In the genomic region with DNA sequence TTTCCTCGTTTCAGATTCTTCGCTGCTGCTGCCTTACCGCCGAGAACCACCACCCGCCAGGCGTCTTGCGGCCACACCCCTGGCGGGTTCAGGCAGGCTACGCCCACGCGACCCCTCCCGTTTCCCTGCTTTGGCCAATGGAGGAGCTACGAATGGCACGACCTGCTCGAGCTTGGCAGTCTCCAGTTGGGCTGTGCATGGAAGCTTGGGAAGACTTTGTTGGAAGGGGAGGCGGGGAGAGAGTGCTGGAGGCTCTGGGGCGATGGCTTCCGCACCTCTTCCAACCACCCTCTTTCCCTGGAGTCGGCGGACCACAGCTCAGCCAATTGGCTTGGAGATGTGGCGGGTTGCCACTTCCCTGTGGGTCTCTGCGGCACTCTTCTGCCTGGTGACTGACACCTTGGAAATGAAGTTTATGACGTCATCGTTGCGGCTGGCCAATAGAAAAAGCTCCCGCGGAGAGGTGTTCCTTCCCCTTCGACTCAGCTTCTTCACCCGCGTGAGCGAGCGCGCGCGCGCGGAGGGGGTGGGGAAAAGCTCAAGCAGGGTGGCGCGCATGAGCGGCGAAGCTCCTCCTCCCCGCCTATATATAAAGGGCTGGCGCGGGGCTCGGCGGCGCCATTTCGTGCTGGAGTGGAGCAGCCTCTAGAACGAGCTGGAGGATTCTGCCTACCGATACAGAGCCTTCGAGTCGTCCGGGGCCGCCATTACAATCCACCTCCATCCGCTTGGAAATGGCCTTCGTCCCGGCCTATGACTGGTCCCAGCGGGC, we compare ENCODE assay signal across 8 cellular contexts. TPM values are rescaled to one million over a fixed set of nuclear protein-coding genes. Genes with fewer than 3 reads are reported as not detected.
DNase-seq lines count a peak whose midpoint lies in the region; ATAC-seq and TF ChIP-seq lines count a peak whose summit lies in the region.

No MANE protein-coding gene starts in this region.

- TF ChIP-seq RAD21 in SK-N-SH (IDR thresholded peaks at IDR 0.05; ENCODE audit: low read length), result no peak

- H3K36me3 Mint-ChIP-seq in activated naive CD4-positive, alpha-beta T cell treated with anti-CD3 and anti-CD28 coated beads, Interleukin-2, amount 50 U/mL, for 72 hours, result peaks cover 79 to 83% of the 10 kb centered on the region in 2 donors

- peaks cover 47% of the 10 kb centered on the region for H4K20me1 ChIP-seq in SK-N-SH (ENCODE audit: insufficient read depth)

- H3K9ac ChIP-seq in SK-N-SH, result peak overlapping the region; percentile 94

- H3K4me1 ChIP-seq in SK-N-SH (ENCODE audit: control insufficient read depth in 1 of 2, insufficient read depth in 2 of 2, low read depth in 1 of 2, low read length in 1 of 2) (peaks cover 21 to 28% of the 10 kb centered on the region in 2 experiments; a peak in 3 of 4 replicates), suprapubic skin (peaks cover 36% of the 10 kb centered on the region)

- peak; percentile 42 for ATAC-seq in HG02610 (IDR thresholded peaks at IDR 0.05; ENCODE audit: unreplicated experiment)
- peak; percentile 54 to 59 for ATAC-seq in activated naive CD4-positive, alpha-beta T cell treated with anti-CD3 and anti-CD28 coated beads, Interleukin-2, amount 50 U/mL, for 72 hours

- H3K36me3 ChIP-seq in SK-N-SH (replicated peaks in 1 of 2; ENCODE audit: control insufficient read depth in 1 of 2, insufficient read depth in 2 of 2, low read length in 1 of 2) (peaks cover 41 to 50% of the 10 kb centered on the region in 2 experiments), suprapubic skin (peaks cover 32% of the 10 kb centered on the region)

- H3K9me3 ChIP-seq in SK-N-SH (no peaks in the 10 kb centered on the region), suprapubic skin (no peaks in the 10 kb centered on the region)

- H3K4me2 ChIP-seq in SK-N-SH, result peak overlapping the region; percentile 97

- H3K4me3 ChIP-seq in SK-N-SH (ENCODE audit: low read depth in 2 of 2, low read length in 1 of 2), result peak overlapping the region; percentile 83 to 88
- H3K4me3 ChIP-seq in suprapubic skin, result peak overlapping the region; percentile 69

- peaks cover 54% of the 10 kb centered on the region for H3F3A ChIP-seq in SK-N-SH (replicated peaks; ENCODE audit: insufficient read depth)

- TF ChIP-seq EP300 in SK-N-SH (IDR thresholded peaks at IDR 0.05; ENCODE audit: borderline replicate concordance in 1 of 2, low read depth in 1 of 2, low read length in 1 of 2) (peak; percentile 7 to 55; a peak in 2 of 4 replicates), suprapubic skin (IDR thresholded peaks at IDR 0.05) (no peak)

- peak; percentile 98 to 100 for TF ChIP-seq POLR2A in suprapubic skin (IDR thresholded peaks at IDR 0.05)

- H3K27ac Mint-ChIP-seq in activated naive CD4-positive, alpha-beta T cell treated with anti-CD3 and anti-CD28 coated beads, Interleukin-2, amount 50 U/mL, for 72 hours, result peak overlapping the region; percentile 97 to 99

- peaks cover 79% of the 10 kb centered on the region for H3K79me2 ChIP-seq in SK-N-SH (ENCODE audit: insufficient read depth)

- no peaks in the 10 kb centered on the region for H3K9me3 Mint-ChIP-seq in activated naive CD4-positive, alpha-beta T cell treated with anti-CD3 and anti-CD28 coated beads, Interleukin-2, amount 50 U/mL, for 72 hours

- H2AFZ ChIP-seq in SK-N-SH (ENCODE audit: low read depth), result no peak overlapping the region

- under 1% methylated on average over 27 of the region's 58 CpGs for WGBS in SK-N-SH (ENCODE audit: low lambda C conversion rate)
- WGBS in suprapubic skin, result 0% methylated on average over 45 of the region's 58 CpGs

- DNase-seq in GM10266 (ENCODE audit: extremely low spot score) (peak; percentile 93), NCI-H1092 (lab: John Stamatoyannopoulos, UW) (peak; percentile 98), SK-N-SH (peak; percentile 92), globus pallidus (ENCODE audit: low spot score) (peak; percentile 100), nucleus accumbens (lab: John Stamatoyannopoulos, UW) (peak; percentile 93 to 100 (median 99)), suprapubic skin (ENCODE audit: low spot score in 2 of 2) (peak; percentile 99 to 100)
- DNase-seq in activated naive CD4-positive, alpha-beta T cell treated with anti-CD3 and anti-CD28 coated beads, Interleukin-2, amount 50 U/mL, for 72 hours (ENCODE audit: low spot score in 2 of 2), result peak; percentile 100

- H3K27me3 ChIP-seq in SK-N-SH (ENCODE audit: insufficient read depth) (no peaks in the 10 kb centered on the region), suprapubic skin (no peaks in the 10 kb centered on the region)

- POLR2A ChIA-PET in SK-N-SH (lab: Yijun Ruan, JAX), result interaction anchor here (0.5 to 4.7 kb wide), 48 partner anchors 9 to 1430 kb away, joined by 3 to 50 read pairs (median 4); partner anchors contain the start of genes ATF6B, ATP6V1G2, B3GALT4 and CSNK2B

- CTCF ChIA-PET in SK-N-SH (lab: Yijun Ruan, JAX), result interaction anchor here (0.6 to 12.0 kb wide), 13 partner anchors 8 to 279 kb away, joined by 3 to 203 read pairs (median 5); partner anchors contain the start of genes HLA-DMA and TAP2

- TF ChIP-seq CTCF in GM10266 (IDR thresholded peaks at IDR 0.05; ENCODE audit: control insufficient read depth, insufficient read depth, low read depth, missing control alignments), result no peak
- no peak for TF ChIP-seq CTCF in SK-N-SH (IDR thresholded peaks at IDR 0.05)
- no peak for TF ChIP-seq CTCF in suprapubic skin (IDR thresholded peaks at IDR 0.05)

- peak overlapping the region; percentile 97 to 99 for H3K27ac ChIP-seq in SK-N-SH (ENCODE audit: low read depth in 2 of 2, low read length in 1 of 2)
- H3K27ac ChIP-seq in suprapubic skin, result peak overlapping the region; percentile 97

- no peaks in the 10 kb centered on the region for H3K9me2 ChIP-seq in SK-N-SH

TF ChIP-seq in SK-N-SH, 30 proteins besides CTCF, POLR2A, EP300 and RAD21 (continues in another document):
- TF ChIP-seq RFX5 (IDR thresholded peaks at IDR 0.05; ENCODE audit: low read length) (peak; percentile 99), EZH2phosphoT487 (IDR thresholded peaks at IDR 0.05; ENCODE audit: borderline replicate concordance, low read depth) (no peak)
- TF ChIP-seq, protein P1, sequence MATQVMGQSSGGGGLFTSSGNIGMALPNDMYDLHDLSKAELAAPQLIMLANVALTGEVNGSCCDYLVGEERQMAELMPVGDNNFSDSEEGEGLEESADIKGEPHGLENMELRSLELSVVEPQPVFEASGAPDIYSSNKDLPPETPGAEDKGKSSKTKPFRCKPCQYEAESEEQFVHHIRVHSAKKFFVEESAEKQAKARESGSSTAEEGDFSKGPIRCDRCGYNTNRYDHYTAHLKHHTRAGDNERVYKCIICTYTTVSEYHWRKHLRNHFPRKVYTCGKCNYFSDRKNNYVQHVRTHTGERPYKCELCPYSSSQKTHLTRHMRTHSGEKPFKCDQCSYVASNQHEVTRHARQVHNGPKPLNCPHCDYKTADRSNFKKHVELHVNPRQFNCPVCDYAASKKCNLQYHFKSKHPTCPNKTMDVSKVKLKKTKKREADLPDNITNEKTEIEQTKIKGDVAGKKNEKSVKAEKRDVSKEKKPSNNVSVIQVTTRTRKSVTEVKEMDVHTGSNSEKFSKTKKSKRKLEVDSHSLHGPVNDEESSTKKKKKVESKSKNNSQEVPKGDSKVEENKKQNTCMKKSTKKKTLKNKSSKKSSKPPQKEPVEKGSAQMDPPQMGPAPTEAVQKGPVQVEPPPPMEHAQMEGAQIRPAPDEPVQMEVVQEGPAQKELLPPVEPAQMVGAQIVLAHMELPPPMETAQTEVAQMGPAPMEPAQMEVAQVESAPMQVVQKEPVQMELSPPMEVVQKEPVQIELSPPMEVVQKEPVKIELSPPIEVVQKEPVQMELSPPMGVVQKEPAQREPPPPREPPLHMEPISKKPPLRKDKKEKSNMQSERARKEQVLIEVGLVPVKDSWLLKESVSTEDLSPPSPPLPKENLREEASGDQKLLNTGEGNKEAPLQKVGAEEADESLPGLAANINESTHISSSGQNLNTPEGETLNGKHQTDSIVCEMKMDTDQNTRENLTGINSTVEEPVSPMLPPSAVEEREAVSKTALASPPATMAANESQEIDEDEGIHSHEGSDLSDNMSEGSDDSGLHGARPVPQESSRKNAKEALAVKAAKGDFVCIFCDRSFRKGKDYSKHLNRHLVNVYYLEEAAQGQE (IDR thresholded peaks at IDR 0.05; ENCODE audit: low read depth, low read length), result peak; percentile 83
- TF ChIP-seq, protein P2, sequence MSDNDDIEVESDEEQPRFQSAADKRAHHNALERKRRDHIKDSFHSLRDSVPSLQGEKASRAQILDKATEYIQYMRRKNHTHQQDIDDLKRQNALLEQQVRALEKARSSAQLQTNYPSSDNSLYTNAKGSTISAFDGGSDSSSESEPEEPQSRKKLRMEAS (IDR thresholded peaks at IDR 0.05; ENCODE audit: low read depth), result peak; percentile 87

RNA-seq across cellular contexts. Expression of gene BRD2, which starts 3.4 kb away (rescaled TPM):
- 104 and 116 TPM in 2 replicates for polyA plus RNA-seq in SK-N-SH (2012; rRNA removed)
- 87.9 and 91.4 TPM in 2 replicates for polyA plus RNA-seq in SK-N-SH (2012; cell fraction: cytosol; rRNA removed)
- polyA plus RNA-seq in SK-N-SH (2012; cell fraction: nucleus; rRNA removed), result 186 and 280 TPM in 2 replicates
- 100 to 1,000 TPM; 216 to 254 TPM for total RNA-seq in activated naive CD4-positive, alpha-beta T cell treated with anti-CD3 and anti-CD28 coated beads, Interleukin-2, amount 50 U/mL, for 72 hours
- 100 to 1,000 TPM; 145 to 246 (median 197) TPM for total RNA-seq in suprapubic skin

RNA-seq across cellular contexts. Expression of gene HLA-DMA, which starts 18.9 kb away (rescaled TPM):
- 1.2 and 1.5 TPM in 2 replicates for polyA plus RNA-seq in SK-N-SH (2012; rRNA removed)
- 0.75 and 1.3 TPM in 2 replicates for polyA plus RNA-seq in SK-N-SH (2012; cell fraction: cytosol; rRNA removed)
- polyA plus RNA-seq in SK-N-SH (2012; cell fraction: nucleus; rRNA removed), result 6.5 and 7.7 TPM in 2 replicates
- total RNA-seq in activated naive CD4-positive, alpha-beta T cell treated with anti-CD3 and anti-CD28 coated beads, Interleukin-2, amount 50 U/mL, for 72 hours, result 10 to 100 TPM; 23.0 to 33.5 TPM
- total RNA-seq in suprapubic skin, result 10 to 100 TPM; 18.3 to 57.0 (median 24.2) TPM

RNA-seq across cellular contexts. Expression of gene HLA-DMB, which starts 30.9 kb away (rescaled TPM):
- polyA plus RNA-seq in SK-N-SH (2012; rRNA removed), result 0.10 TPM in 1 of 2 replicates, not detected in the other
- polyA plus RNA-seq in SK-N-SH (2012; cell fraction: cytosol; rRNA removed), result 0.03 TPM in 1 of 2 replicates, not detected in the other
- polyA plus RNA-seq in SK-N-SH (2012; cell fraction: nucleus; rRNA removed), result 0.05 and 0.06 TPM in 2 replicates
- total RNA-seq in activated naive CD4-positive, alpha-beta T cell treated with anti-CD3 and anti-CD28 coated beads, Interleukin-2, amount 50 U/mL, for 72 hours, result 1 to 10 TPM; 2.8 to 4.5 TPM
- 10 to 100 TPM; 15.0 to 30.2 (median 18.1) TPM for total RNA-seq in suprapubic skin

RNA-seq across cellular contexts. Expression of gene HLA-DOA, which starts 37.6 kb away (rescaled TPM):
- polyA plus RNA-seq in SK-N-SH (2012; rRNA removed), result not detected in 2 replicates
- polyA plus RNA-seq in SK-N-SH (2012; cell fraction: cytosol; rRNA removed), result not detected in 2 replicates
- not detected in 2 replicates for polyA plus RNA-seq in SK-N-SH (2012; cell fraction: nucleus; rRNA removed)
- 1 to 10 TPM; 1.8 to 3.2 TPM for total RNA-seq in activated naive CD4-positive, alpha-beta T cell treated with anti-CD3 and anti-CD28 coated beads, Interleukin-2, amount 50 U/mL, for 72 hours
- 10 to 100 TPM in 1 of 4 donors, 1 to 10 TPM in 3; 6.8 to 14.3 (median 8.0) TPM for total RNA-seq in suprapubic skin

Comparison
In these comparisons a context has a peak if more than half of its experiments do, and no peak if none do; other contexts are left out.
1. Peak in every context shown above with its lines: DNase-seq, ATAC-seq, H3K4me3 ChIP-seq and H3K27ac ChIP-seq.